In genomic region chr1:155250633-155251449, GRCh38 we compare ENCODE assay signal across 8 cellular contexts. TPM values are rescaled to one million over a fixed set of nuclear protein-coding genes. Genes with fewer than 3 reads are reported as not detected.
DNase-seq lines count a peak whose midpoint lies in the region; ATAC-seq and TF ChIP-seq lines count a peak whose summit lies in the region.

No MANE protein-coding gene starts in this region.

- peaks cover 25% of the 10 kb centered on the region for H3K4me1 Mint-ChIP-seq in activated CD4-positive, alpha-beta T cell treated with anti-CD3 and anti-CD28 coated beads for 36 hours

- H3K27me3 ChIP-seq in BJ (ENCODE audit: control insufficient read depth, insufficient read depth, low read length), result no peaks in the 10 kb centered on the region

- peaks cover 17% of the 10 kb centered on the region for H3K36me3 ChIP-seq in BJ (ENCODE audit: control insufficient read depth, insufficient read depth, low read length)

- peak; percentile 80 for ATAC-seq in HG03432 (IDR thresholded peaks at IDR 0.05; ENCODE audit: unreplicated experiment)
- ATAC-seq in activated CD4-positive, alpha-beta T cell treated with anti-CD3 and anti-CD28 coated beads for 36 hours, result peak; percentile 96

- TF ChIP-seq CTCF in BJ (IDR thresholded peaks at IDR 0.05; ENCODE audit: insufficient read depth, low read depth, low read length) (peak; percentile 100), choroid plexus epithelial cell (conservative IDR thresholded peaks at IDR 0.05; ENCODE audit: low read depth, low read length) (peak; percentile 98)

- POLR2A ChIA-PET in BJ (lab: Charles Lee), result interaction anchor here (0.6 kb wide), 1 partner anchor 22 kb away, joined by 3 read pairs; the partner anchor contains the start of gene CLK2
- POLR2A ChIA-PET in activated CD4-positive, alpha-beta T cell treated with anti-CD3 and anti-CD28 coated beads for 36 hours (lab: Charles Lee), result interaction anchor here (0.6 to 2.6 kb wide), 6 partner anchors 9 to 1036 kb away, joined by 3 to 7 read pairs (median 4); partner anchors contain the start of gene CLK2

- H3K9me3 Mint-ChIP-seq in activated CD4-positive, alpha-beta T cell treated with anti-CD3 and anti-CD28 coated beads for 36 hours (ENCODE audit: low read depth), result no peaks in the 10 kb centered on the region

- peak overlapping the region; percentile 38 for H3K4me3 Mint-ChIP-seq in activated CD4-positive, alpha-beta T cell treated with anti-CD3 and anti-CD28 coated beads for 36 hours

- peak; percentile 41 for TF ChIP-seq POLR2A in GM19099 (IDR thresholded peaks at IDR 0.05; ENCODE audit: extremely low read depth, insufficient read length, low read depth)

- H3K36me3 Mint-ChIP-seq in activated CD4-positive, alpha-beta T cell treated with anti-CD3 and anti-CD28 coated beads for 36 hours (ENCODE audit: low read depth), result peaks cover 4% of the 10 kb centered on the region

- peak overlapping the region; percentile 31 for H3K27ac Mint-ChIP-seq in activated CD4-positive, alpha-beta T cell treated with anti-CD3 and anti-CD28 coated beads for 36 hours

- H3K4me3 ChIP-seq in BJ (ENCODE audit: low read depth, low read length), result no peak overlapping the region
- H3K4me3 ChIP-seq in choroid plexus epithelial cell (ENCODE audit: low read depth, low read length), result peak overlapping the region; percentile 45

- CTCF ChIA-PET in BJ (lab: Yijun Ruan, JAX), result interaction anchor here (0.6 to 5.0 kb wide), 57 partner anchors 10 to 479 kb away, joined by 3 to 54 read pairs (median 5); partner anchors contain the start of genes CLK2, FDPS, KRTCAP2 and MTX1
- CTCF ChIA-PET in activated CD4-positive, alpha-beta T cell treated with anti-CD3 and anti-CD28 coated beads for 36 hours (lab: Charles Lee), result interaction anchor here (0.6 to 3.5 kb wide), 54 partner anchors 9 to 687 kb away, joined by 3 to 79 read pairs (median 4); partner anchors contain the start of genes CLK2, FDPS, KRTCAP2 and MTX1

- DNase-seq in BJ (ENCODE audit: low read depth) (no peak), NCI-H524 (lab: John Stamatoyannopoulos, UW) (peak; percentile 74 to 88), choroid plexus epithelial cell (ENCODE audit: low read depth) (peak; percentile 94), left kidney (ENCODE audit: low read depth, low spot score) (peak; percentile 98)
- peak; percentile 99 for DNase-seq in activated CD4-positive, alpha-beta T cell treated with anti-CD3 and anti-CD28 coated beads for 36 hours
- DNase-seq in stimulated activated CD4-positive, alpha-beta T cell treated with anti-CD3 and anti-CD28 coated beads, Interleukin-2, amount 100 ng/mL, for 4 hours (ENCODE audit: low read depth), result peak; percentile 92

- no peaks in the 10 kb centered on the region for H3K27me3 Mint-ChIP-seq in activated CD4-positive, alpha-beta T cell treated with anti-CD3 and anti-CD28 coated beads for 36 hours

- intact Hi-C loops in activated CD4-positive, alpha-beta T cell treated with anti-CD3 and anti-CD28 coated beads for 36 hours (cut with DNase I, micrococcal nuclease), result loop anchor here (1.0 kb wide), 5 partner anchors 26 to 341 kb away; partner anchors contain the start of genes FDPS (in 1 of the 2) and HCN3 (in 1 of the 2)

RNA-seq across cellular contexts. Expression of gene ENTREP3, which starts 4.4 kb away (rescaled TPM):
- polyA plus RNA-seq in BJ (2011; rRNA removed), result 10.3 and 15.7 TPM in 2 replicates
- polyA minus RNA-seq in BJ (2011; rRNA and poly(A)+ RNA removed), result 6.6 and 9.8 TPM in 2 replicates
- 10 to 100 TPM; 29.7 to 34.8 TPM for total RNA-seq in activated CD4-positive, alpha-beta T cell treated with anti-CD3 and anti-CD28 coated beads for 36 hours

RNA-seq across cellular contexts. Expression of gene SCAMP3, which starts 11.3 kb away (rescaled TPM):
- 147 and 193 TPM in 2 replicates for polyA plus RNA-seq in BJ (2011; rRNA removed)
- polyA minus RNA-seq in BJ (2011; rRNA and poly(A)+ RNA removed), result 70.5 and 116 TPM in 2 replicates
- total RNA-seq in activated CD4-positive, alpha-beta T cell treated with anti-CD3 and anti-CD28 coated beads for 36 hours, result 10 to 100 TPM; 82.0 to 95.5 TPM

RNA-seq across cellular contexts. Expression of gene CLK2, which starts 22.5 kb away (rescaled TPM):
- 46.1 and 57.4 TPM in 2 replicates for polyA plus RNA-seq in BJ (2011; rRNA removed)
- 38.6 and 41.2 TPM in 2 replicates for polyA minus RNA-seq in BJ (2011; rRNA and poly(A)+ RNA removed)
- 10 to 100 TPM; 81.4 to 86.6 TPM for total RNA-seq in activated CD4-positive, alpha-beta T cell treated with anti-CD3 and anti-CD28 coated beads for 36 hours

RNA-seq across cellular contexts. Expression of gene HCN3, which starts 26.4 kb away (rescaled TPM):
- polyA plus RNA-seq in BJ (2011; rRNA removed), result 1.8 and 4.0 TPM in 2 replicates
- polyA minus RNA-seq in BJ (2011; rRNA and poly(A)+ RNA removed), result 2.4 and 3.4 TPM in 2 replicates
- 1 to 10 TPM; 1.9 to 2.3 TPM for total RNA-seq in activated CD4-positive, alpha-beta T cell treated with anti-CD3 and anti-CD28 coated beads for 36 hours

RNA-seq across cellular contexts. Expression of gene MTX1, which starts 42.3 kb away (rescaled TPM):
- polyA plus RNA-seq in BJ (2011; rRNA removed), result 56.5 and 72.7 TPM in 2 replicates
- 32.6 and 60.6 TPM in 2 replicates for polyA minus RNA-seq in BJ (2011; rRNA and poly(A)+ RNA removed)
- total RNA-seq in activated CD4-positive, alpha-beta T cell treated with anti-CD3 and anti-CD28 coated beads for 36 hours, result 10 to 100 TPM; 52.8 to 52.9 TPM
